In genomic region chr13:32264407-32264806, GRCh38 we compare ENCODE assay signal across 16 cellular contexts. TPM values are rescaled to one million over a fixed set of nuclear protein-coding genes. Genes with fewer than 3 reads are reported as not detected.
DNase-seq lines count a peak whose midpoint lies in the region; ATAC-seq and TF ChIP-seq lines count a peak whose summit lies in the region.
"Had no signal": no experiment of that assay in that cellular context is flagged by ENCODE, and none has a peak within 500 bp of the region (broad histone marks: within the 10 kb centered on the region; RNA-seq: fewer than 3 reads in every experiment).

No MANE protein-coding gene starts in this region.

- no peaks in the 10 kb centered on the region for H3K4me1 ChIP-seq in testis
- H3K4me1 ChIP-seq: HAP-1 had no signal

- no peaks in the 10 kb centered on the region for H3K36me3 ChIP-seq in testis (ENCODE audit: low read depth, missing control alignments)
- H3K36me3 ChIP-seq: HAP-1 had no signal

- no peaks in the 10 kb centered on the region for H3K9me3 ChIP-seq in testis
- H3K9me3 ChIP-seq: HAP-1 had no signal

- no peak for TF ChIP-seq CTCF in testis (IDR thresholded peaks at IDR 0.05)

- no peak overlapping the region for H3K27ac Mint-ChIP-seq in stimulated activated naive B cell treated with anti-CD40 and anti-IgM and Interleukin-4, amounts not matched to agents 10 μg/mL and 1 μg/mL and 100 μg/mL, for 72 hours
- H3K27ac Mint-ChIP-seq: CD8-positive, alpha-beta memory T cell had no signal

- peak overlapping the region in 1 of 2 donors; percentile 50 for H3K27ac ChIP-seq in testis

- TF ChIP-seq POLR2A in testis (IDR thresholded peaks at IDR 0.05), result no peak

- no peaks in the 10 kb centered on the region for H3K4me1 Mint-ChIP-seq in stimulated activated naive B cell treated with anti-CD40 and anti-IgM and Interleukin-4, amounts not matched to agents 10 μg/mL and 1 μg/mL and 100 μg/mL, for 72 hours
- H3K4me1 Mint-ChIP-seq: CD8-positive, alpha-beta memory T cell had no signal

- peak; percentile 9 for DNase-seq in NCI-H226
- DNase-seq in dermis microvascular lymphatic vessel endothelial cell (ENCODE audit: low read depth in 2 of 2), result peak; percentile 84 to 97
- no peak for DNase-seq in left lobe of liver (ENCODE audit: low spot score)
- DNase-seq in testis, result peak; percentile 34
- no peak for DNase-seq in stimulated activated naive B cell treated with anti-CD40 and anti-IgM and Interleukin-4, amounts not matched to agents 10 μg/mL and 1 μg/mL and 100 μg/mL, for 72 hours
- DNase-seq in SIG-M5 treated with dmso at 0.1 percent for 504 hours (lab: John Stamatoyannopoulos, UW; ENCODE audit: unreplicated experiment), result no peak
- DNase-seq: activated CD4-positive, alpha-beta T cell treated with anti-CD3 and anti-CD28 coated beads for 1 hour; activated gamma-delta T cell treated with Interleukin-2 at 50 U/mL for 16 hours; CD8-positive, alpha-beta memory T cell; NCI-H2227 treated with DMSO at 0.1 percent for 48 hours; stimulated activated CD4-positive, alpha-beta T cell treated with anti-CD3 and anti-CD28 coated beads, Interleukin-2, amount 100 ng/mL, for 24 hours had no signal

- H3K4me3 ChIP-seq in testis, result no peak overlapping the region
- H3K4me3 ChIP-seq: HAP-1 had no signal

- H3K27me3 Mint-ChIP-seq in stimulated activated naive B cell treated with anti-CD40 and anti-IgM and Interleukin-4, amounts not matched to agents 10 μg/mL and 1 μg/mL and 100 μg/mL, for 72 hours, result no peaks in the 10 kb centered on the region

- H3K36me3 Mint-ChIP-seq in stimulated activated naive B cell treated with anti-CD40 and anti-IgM and Interleukin-4, amounts not matched to agents 10 μg/mL and 1 μg/mL and 100 μg/mL, for 72 hours, result no peaks in the 10 kb centered on the region

- H3K27me3 ChIP-seq in testis, result no peaks in the 10 kb centered on the region

- H3K4me3 Mint-ChIP-seq in stimulated activated naive B cell treated with anti-CD40 and anti-IgM and Interleukin-4, amounts not matched to agents 10 μg/mL and 1 μg/mL and 100 μg/mL, for 72 hours, result no peak overlapping the region
- H3K4me3 Mint-ChIP-seq: CD8-positive, alpha-beta memory T cell; neural crest cell had no signal

- intact Hi-C loops in testis (cut with DNase I; ENCODE audit: low total_unique reads), result no loop called here

- peak; percentile 27 for ATAC-seq in left lobe of liver
- ATAC-seq in HG03342 (IDR thresholded peaks at IDR 0.05; ENCODE audit: unreplicated experiment), result no peak
- no peak for ATAC-seq in stimulated activated naive B cell treated with anti-CD40 and anti-IgM and Interleukin-4, amounts not matched to agents 10 μg/mL and 1 μg/mL and 100 μg/mL, for 72 hours (replicated peaks)
- no peak for ATAC-seq in HG03378 (IDR thresholded peaks at IDR 0.05; ENCODE audit: unreplicated experiment)

- H3K9me3 Mint-ChIP-seq in stimulated activated naive B cell treated with anti-CD40 and anti-IgM and Interleukin-4, amounts not matched to agents 10 μg/mL and 1 μg/mL and 100 μg/mL, for 72 hours, result no peaks in the 10 kb centered on the region
- H3K9me3 Mint-ChIP-seq: CD8-positive, alpha-beta memory T cell; neural crest cell had no signal

RNA-seq across cellular contexts. Expression of gene ZAR1L, which starts 50.8 kb away (rescaled TPM):
- total RNA-seq in dermis microvascular lymphatic vessel endothelial cell (not detected in 2 replicates), left lobe of liver (not detected), testis (under 1 TPM in 1 of 2 donors, not detected in 1; 0.62 TPM)
- 0.78 TPM for polyA plus RNA-seq in testis (ENCODE audit: insufficient read depth, low read depth, low replicate concordance)
- total RNA-seq: CD8-positive, alpha-beta memory T cell; subcutaneous adipose tissue had no signal
- polyA plus RNA-seq: CD8-positive, alpha-beta memory T cell had no signal

RNA-seq across cellular contexts. Expression of gene BRCA2, which starts 50.9 kb away (rescaled TPM):
- total RNA-seq in dermis microvascular lymphatic vessel endothelial cell (2.3 and 5.1 TPM in 2 replicates), left lobe of liver (0.53 TPM), testis (10 to 100 TPM; 13.6 to 19.4 TPM)
- polyA plus RNA-seq in testis (ENCODE audit: insufficient read depth, low read depth, low replicate concordance), result 4.9 TPM

Comparison
In these comparisons a context has a peak if more than half of its experiments do, and no peak if none do; other contexts are left out.
1. DNase-seq: peak in NCI-H226 (single experiment), dermis microvascular lymphatic vessel endothelial cell (2 of 2) and testis (single experiment); none in left lobe of liver (single experiment), stimulated activated naive B cell treated with anti-CD40 and anti-IgM and Interleukin-4, amounts not matched to agents 10 μg/mL and 1 μg/mL and 100 μg/mL, for 72 hours (single experiment) and SIG-M5 treated with dmso at 0.1 percent for 504 hours (single experiment).